In the genomic region with DNA sequence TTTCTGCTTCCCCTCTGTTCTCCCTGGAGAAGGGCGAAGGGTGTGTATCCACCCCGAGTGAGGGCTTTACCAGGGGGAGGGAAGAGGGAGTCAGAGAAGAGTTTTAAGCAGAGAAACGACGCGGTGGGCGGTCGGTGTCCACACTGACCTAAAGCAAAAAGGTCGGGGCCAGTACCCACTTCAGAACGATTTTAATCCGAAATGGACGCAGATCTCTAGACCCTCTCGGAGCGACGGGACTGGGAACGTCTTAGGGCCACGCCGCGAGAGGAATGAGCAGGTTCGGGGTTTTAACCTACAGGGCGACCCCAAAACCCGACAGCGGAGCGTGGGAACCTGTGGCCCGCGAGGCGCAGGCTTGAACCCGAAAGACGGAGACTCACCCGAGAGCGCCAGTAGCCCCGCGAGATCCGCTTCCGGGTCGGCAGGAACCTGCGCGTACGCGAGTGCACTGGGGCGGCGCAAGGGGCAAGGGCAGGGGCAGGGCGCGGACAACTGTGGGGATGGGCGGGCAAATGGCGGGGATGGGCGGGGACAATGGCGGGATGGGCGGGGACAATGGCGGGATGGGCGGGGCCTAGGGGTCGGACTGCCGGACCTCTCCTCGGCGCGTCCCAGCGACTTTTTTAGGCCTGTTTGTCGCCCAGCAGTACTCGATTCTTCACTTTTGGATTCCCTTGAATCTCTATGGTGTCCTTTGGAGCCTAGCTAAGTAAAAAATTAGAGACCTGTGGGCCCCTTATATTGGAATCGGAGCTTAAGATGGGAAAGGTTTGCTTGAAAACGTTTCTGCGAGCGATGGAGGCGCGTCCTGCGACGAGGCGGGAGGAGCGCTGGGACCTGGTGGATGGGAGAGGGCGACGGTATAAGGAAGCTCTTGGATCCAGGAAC, we compare ENCODE assay signal across 8 cellular contexts. TPM values are rescaled to one million over a fixed set of nuclear protein-coding genes. Genes with fewer than 3 reads are reported as not detected.
DNase-seq lines count a peak whose midpoint lies in the region; ATAC-seq and TF ChIP-seq lines count a peak whose summit lies in the region.

Gene ZNF677 (minus strand): TSS at position 423 of the 891 bp plus-strand sequence. CDS start 3,323 bp downstream, outside the sequence.

- H3K27ac Mint-ChIP-seq in activated naive CD4-positive, alpha-beta T cell treated with anti-CD3 and anti-CD28 coated beads for 36 hours = no peak within 1 kb of the TSS

- no peak for TF ChIP-seq EP300 in gastroesophageal sphincter (IDR thresholded peaks at IDR 0.05)

- peaks cover 41% of the 10 kb centered on the region for H3K36me3 Mint-ChIP-seq in activated naive CD4-positive, alpha-beta T cell treated with anti-CD3 and anti-CD28 coated beads for 36 hours (ENCODE audit: low read depth)

- H4K20me1 ChIP-seq in MM.1S (ENCODE audit: insufficient read depth, low read length) = no peaks in the 10 kb centered on the region

- no peaks in the 10 kb centered on the region for H3K27me3 ChIP-seq in gastroesophageal sphincter
- H3K27me3 ChIP-seq in neuron (ENCODE audit: insufficient read depth, low read length) = no peaks in the 10 kb centered on the region
- no peaks in the 10 kb centered on the region for H3K27me3 ChIP-seq in MM.1S (replicated peaks; ENCODE audit: insufficient read depth, low read length)

- H3K79me2 ChIP-seq in MM.1S (ENCODE audit: low read length) = no peaks in the 10 kb centered on the region

- H3K27ac ChIP-seq in gastroesophageal sphincter (peak within 1 kb of the TSS; percentile 68 to 91 (median 84)), MM.1S (ENCODE audit: low read length) (no peak within 1 kb of the TSS)

- intact Hi-C loops in activated naive CD4-positive, alpha-beta T cell treated with anti-CD3 and anti-CD28 coated beads for 36 hours (cut with micrococcal nuclease) = loop anchor here (1.0 to 10.0 kb wide), 3 partner anchors 57 to 100 kb away; partner anchors contain the start of genes ZNF347 and ZNF845

- H3K27me3 Mint-ChIP-seq in activated naive CD4-positive, alpha-beta T cell treated with anti-CD3 and anti-CD28 coated beads for 36 hours (ENCODE audit: low read depth) = peaks cover 8% of the 10 kb centered on the region

- no peak within 1 kb of the TSS for H3K9ac ChIP-seq in MM.1S (ENCODE audit: low read length)

- H3K4me1 Mint-ChIP-seq in activated naive CD4-positive, alpha-beta T cell treated with anti-CD3 and anti-CD28 coated beads for 36 hours (ENCODE audit: low read depth) = peaks cover 7% of the 10 kb centered on the region

- ATAC-seq in gastroesophageal sphincter = peak; percentile 100
- no peak for ATAC-seq in GM19395 (IDR thresholded peaks at IDR 0.05; ENCODE audit: unreplicated experiment)

- TF ChIP-seq CTCF in gastroesophageal sphincter (IDR thresholded peaks at IDR 0.05) (no peak), MM.1S (IDR thresholded peaks at IDR 0.05; ENCODE audit: low read length) (no peak)

- 0 to 10% methylated on average over 16 to 31 of the region's 70 CpGs for WGBS in gastroesophageal sphincter (ENCODE audit: low coverage in 1 of 2), 2 donors

- peaks cover 34% of the 10 kb centered on the region for H3K9me3 Mint-ChIP-seq in activated naive CD4-positive, alpha-beta T cell treated with anti-CD3 and anti-CD28 coated beads for 36 hours

- peak; percentile 49 to 56 for TF ChIP-seq POLR2A in gastroesophageal sphincter (IDR thresholded peaks at IDR 0.05)

- H3K4me3 ChIP-seq in GM08714 (ENCODE audit: low read length) (peak within 1 kb of the TSS; percentile 90; the same call in 1 of the 2 replicates), gastroesophageal sphincter (peak within 1 kb of the TSS; percentile 82 to 83), neuron (ENCODE audit: low read length) (peak within 1 kb of the TSS; percentile 88), MM.1S (ENCODE audit: low read length) (no peak within 1 kb of the TSS)

- no peak within 1 kb of the TSS for H3K4me2 ChIP-seq in MM.1S (ENCODE audit: low read depth, low read length)

- H3K36me3 ChIP-seq in gastroesophageal sphincter = peaks cover 4 to 37% of the 10 kb centered on the region in 2 donors
- H3K36me3 ChIP-seq in neuron (ENCODE audit: insufficient read depth, low read length) = peaks cover 32% of the 10 kb centered on the region
- no peaks in the 10 kb centered on the region for H3K36me3 ChIP-seq in MM.1S (replicated peaks; ENCODE audit: insufficient read depth, low read length)

- H2AFZ ChIP-seq in neuron (ENCODE audit: low read depth, low read length) (peak within 1 kb of the TSS; percentile 99), MM.1S (ENCODE audit: low read length) (no peak within 1 kb of the TSS)

- H3F3A ChIP-seq in MM.1S (ENCODE audit: insufficient read depth, low read length) = no peaks in the 10 kb centered on the region

- H3K4me3 Mint-ChIP-seq in activated naive CD4-positive, alpha-beta T cell treated with anti-CD3 and anti-CD28 coated beads for 36 hours = peak within 1 kb of the TSS; percentile 83

- H3K9me3 ChIP-seq in gastroesophageal sphincter = peaks cover 0 to 34% (median 0%) of the 10 kb centered on the region in 3 donors
- H3K9me3 ChIP-seq in neuron (ENCODE audit: low read length) = peaks cover 28% of the 10 kb centered on the region
- no peaks in the 10 kb centered on the region for H3K9me3 ChIP-seq in MM.1S (replicated peaks; ENCODE audit: insufficient read depth, low read length)

- H3K4me1 ChIP-seq in gastroesophageal sphincter = peaks cover 3 to 21% (median 4%) of the 10 kb centered on the region in 3 donors
- no peaks in the 10 kb centered on the region for H3K4me1 ChIP-seq in neuron (ENCODE audit: insufficient read depth, low read length)
- no peaks in the 10 kb centered on the region for H3K4me1 ChIP-seq in MM.1S (ENCODE audit: low read length)

- DNase-seq in RPMI7951 (ENCODE audit: low read depth) (peak; percentile 85), MM.1S (no peak)
- DNase-seq in activated naive CD4-positive, alpha-beta T cell treated with anti-CD3 and anti-CD28 coated beads for 36 hours = peak; percentile 91
- DNase-seq in stimulated activated naive CD4-positive, alpha-beta T cell treated with Interleukin-2 at 50 U/mL for 16 hours (lab: John Stamatoyannopoulos, UW) = peak; percentile 75

- no peaks in the 10 kb centered on the region for H3K9me2 ChIP-seq in MM.1S (replicated peaks; ENCODE audit: insufficient read depth, low read length)

- CTCF ChIA-PET in activated naive CD4-positive, alpha-beta T cell treated with anti-CD3 and anti-CD28 coated beads for 36 hours (lab: Charles Lee) = no interaction called here

RNA-seq across cellular contexts. Expression of gene ZNF677, which starts in this region (rescaled TPM):
- total RNA-seq in RPMI7951 (2014; rRNA removed; shearing (Covaris generic)) = 12.4 and 14.4 TPM in 2 replicates
- total RNA-seq in activated naive CD4-positive, alpha-beta T cell treated with anti-CD3 and anti-CD28 coated beads for 36 hours = 1 to 10 TPM; 4.0 to 5.4 TPM
- 10 to 100 TPM; 15.6 to 29.0 (median 19.2) TPM for total RNA-seq in gastroesophageal sphincter
